Comparison of ENCODE assay signal across 28 cellular contexts in genomic region chr10:77459905-77460304, GRCh38.
"Had no signal": no experiment of that assay in that cellular context is flagged by ENCODE, and none has a peak within 500 bp of the region (broad histone marks: within the 10 kb centered on the region; RNA-seq: fewer than 3 reads in every experiment).

No MANE protein-coding gene starts in this region.

- H3K27ac Mint-ChIP-seq: activated CD4-positive, alpha-beta T cell treated with anti-CD3 and anti-CD28 coated beads, Interleukin-2, amount 10 ng/mL, durations not matched to agents 24 days and 14 days; activated CD8-positive, alpha-beta T cell treated with anti-CD3 and anti-CD28 coated beads for 36 hours; activated naive CD4-positive, alpha-beta T cell treated with anti-CD3 and anti-CD28 coated beads, Interleukin-2, amount 50 U/mL, for 24 hours; activated naive CD8-positive, alpha-beta T cell treated with anti-CD3 and anti-CD28 coated beads, Interleukin-2, amount 10 ng/mL, durations not matched to agents 7 days and 5 days; activated T-cell treated with anti-CD3 and anti-CD28 coated beads, Interleukin-2, amount 50 U/mL, for 72 hours; activated T-helper 2 cell treated with anti-CD3 and anti-CD28 coated beads, Interferon-gamma antibody, Interleukin-2, Interleukin-4, amounts not matched to agents 10 μg/mL and 5 μg/mL and 100 μg/mL, durations not matched to agents 14 hours and 24 hours and 36 hours had no signal

- H3K4me1 Mint-ChIP-seq: activated CD4-positive, alpha-beta T cell treated with anti-CD3 and anti-CD28 coated beads, Interleukin-2, amount 10 ng/mL, durations not matched to agents 24 days and 14 days; activated naive CD4-positive, alpha-beta T cell treated with anti-CD3 and anti-CD28 coated beads, Interleukin-2, amount 50 U/mL, for 24 hours; activated naive CD8-positive, alpha-beta T cell treated with anti-CD3 and anti-CD28 coated beads, Interleukin-2, amount 10 ng/mL, durations not matched to agents 7 days and 5 days had no signal

- H3K4me3 ChIP-seq: ascending aorta, MG63, SJCRH30, SK-N-MC had no signal

- H3K27me3 Mint-ChIP-seq: activated CD4-positive, alpha-beta T cell treated with anti-CD3 and anti-CD28 coated beads, Interleukin-2, amount 10 ng/mL, durations not matched to agents 24 days and 14 days; activated CD8-positive, alpha-beta T cell treated with anti-CD3 and anti-CD28 coated beads for 36 hours; activated naive CD4-positive, alpha-beta T cell treated with anti-CD3 and anti-CD28 coated beads, Interleukin-2, amount 50 U/mL, for 24 hours had no signal

- H3K4me3 Mint-ChIP-seq: activated CD4-positive, alpha-beta T cell treated with anti-CD3 and anti-CD28 coated beads, Interleukin-2, amount 10 ng/mL, durations not matched to agents 24 days and 14 days; activated CD8-positive, alpha-beta T cell treated with anti-CD3 and anti-CD28 coated beads for 36 hours; activated naive CD4-positive, alpha-beta T cell treated with anti-CD3 and anti-CD28 coated beads, Interleukin-2, amount 50 U/mL, for 24 hours; activated naive CD8-positive, alpha-beta T cell treated with anti-CD3 and anti-CD28 coated beads, Interleukin-2, amount 10 ng/mL, durations not matched to agents 7 days and 5 days; activated T-cell treated with anti-CD3 and anti-CD28 coated beads, Interleukin-2, amount 50 U/mL, for 72 hours had no signal

- H3K9me3 ChIP-seq: ascending aorta, MG63, SJCRH30 had no signal

- H3K36me3 ChIP-seq: ascending aorta, SJCRH30, WERI-Rb-1 had no signal

- DNase-seq: activated CD4-positive, alpha-beta T cell treated with anti-CD3 and anti-CD28 coated beads, Interleukin-2, amount 10 ng/mL, durations not matched to agents 24 days and 14 days; activated CD4-positive, alpha-beta T cell treated with anti-CD3 and anti-CD28 coated beads, Interleukin-2, amount 50 U/mL, for 4 hours; activated CD4-positive, CD25-positive, alpha-beta regulatory T cell; activated CD8-positive, alpha-beta T cell treated with anti-CD3 and anti-CD28 coated beads for 36 hours; activated gamma-delta T cell; activated naive CD4-positive, alpha-beta T cell treated with Interleukin-2 at 50 U/mL for 16 hours; activated naive CD8-positive, alpha-beta T cell treated with anti-CD3 and anti-CD28 coated beads, Interleukin-2, amount 10 ng/mL, durations not matched to agents 7 days and 5 days; activated T-cell treated with anti-CD3 and anti-CD28 coated beads, Interleukin-2, amount 50 U/mL, for 1 hour; activated T-cell treated with anti-CD3 and anti-CD28 coated beads, Interleukin-2, amount 50 U/mL, for 72 hours; Kasumi-1; KG1; MG63; NCI-H1092; NCI-H1436 treated with DMSO at 0.1 percent for 48 hours; NCI-H1694 treated with DMSO at 0.1 percent for 48 hours; NCI-H2029; NCI-H510A; NCI-H526; NCI-H748 treated with DMSO at 0.1 percent for 48 hours; NK-92 treated with Interleukin-12 subunit alpha and Interleukin-12 subunit beta, amount 100 ng/mL, for 24 hours; Right ventricle myocardium superior; SJCRH30; T1000; WERI-Rb-1 had no signal

- H3K4me1 ChIP-seq: SJCRH30 had no signal

- H3K27ac ChIP-seq: ascending aorta, SJCRH30, SK-N-MC, WERI-Rb-1 had no signal

- ATAC-seq: activated CD8-positive, alpha-beta T cell treated with anti-CD3 and anti-CD28 coated beads for 36 hours; activated T-cell treated with anti-CD3 and anti-CD28 coated beads, Interleukin-2, amount 50 U/mL, for 72 hours had no signal

- H3K9me3 Mint-ChIP-seq: activated CD4-positive, alpha-beta T cell treated with anti-CD3 and anti-CD28 coated beads, Interleukin-2, amount 10 ng/mL, durations not matched to agents 24 days and 14 days; activated CD8-positive, alpha-beta T cell treated with anti-CD3 and anti-CD28 coated beads for 36 hours; activated naive CD4-positive, alpha-beta T cell treated with anti-CD3 and anti-CD28 coated beads, Interleukin-2, amount 50 U/mL, for 24 hours; activated naive CD8-positive, alpha-beta T cell treated with anti-CD3 and anti-CD28 coated beads, Interleukin-2, amount 10 ng/mL, durations not matched to agents 7 days and 5 days; activated T-helper 2 cell treated with anti-CD3 and anti-CD28 coated beads, Interferon-gamma antibody, Interleukin-2, Interleukin-4, amounts not matched to agents 10 μg/mL and 5 μg/mL and 100 μg/mL, durations not matched to agents 14 hours and 24 hours and 36 hours had no signal

- H3K27me3 ChIP-seq: ascending aorta, MG63 had no signal
